ENCODE assay signal across 1 cellular context in the genomic region with DNA sequence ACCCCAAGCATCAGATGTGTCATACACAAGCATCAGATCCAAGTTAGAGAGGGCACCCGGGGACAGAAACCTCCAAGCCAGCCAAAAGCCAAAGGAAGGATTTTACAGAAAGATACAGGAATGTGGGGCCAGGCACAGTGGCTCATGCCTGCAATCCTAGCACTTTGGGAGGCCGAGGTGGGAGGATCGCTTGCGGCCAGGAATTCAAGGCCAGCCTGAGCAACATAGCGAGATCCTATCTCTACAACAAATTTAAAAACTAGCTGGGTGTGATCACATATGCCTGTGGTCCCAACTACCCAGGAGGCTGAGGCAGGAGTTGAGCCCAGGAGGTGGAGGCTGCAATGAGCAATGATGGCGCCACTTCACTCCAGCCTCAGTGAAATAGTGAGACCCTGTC.
TF ChIP-seq lines count a peak whose summit lies in the region.

No MANE protein-coding gene starts in this region.

TF ChIP-seq in HepG2, 621 proteins besides CTCF, POLR2A, EP300 and RAD21:
- no peak for TF ChIP-seq ZNF607 (CRISPR knock-in tag; IDR thresholded peaks at IDR 0.05; ENCODE audit: borderline replicate concordance)
- TF ChIP-seq, protein P1, sequence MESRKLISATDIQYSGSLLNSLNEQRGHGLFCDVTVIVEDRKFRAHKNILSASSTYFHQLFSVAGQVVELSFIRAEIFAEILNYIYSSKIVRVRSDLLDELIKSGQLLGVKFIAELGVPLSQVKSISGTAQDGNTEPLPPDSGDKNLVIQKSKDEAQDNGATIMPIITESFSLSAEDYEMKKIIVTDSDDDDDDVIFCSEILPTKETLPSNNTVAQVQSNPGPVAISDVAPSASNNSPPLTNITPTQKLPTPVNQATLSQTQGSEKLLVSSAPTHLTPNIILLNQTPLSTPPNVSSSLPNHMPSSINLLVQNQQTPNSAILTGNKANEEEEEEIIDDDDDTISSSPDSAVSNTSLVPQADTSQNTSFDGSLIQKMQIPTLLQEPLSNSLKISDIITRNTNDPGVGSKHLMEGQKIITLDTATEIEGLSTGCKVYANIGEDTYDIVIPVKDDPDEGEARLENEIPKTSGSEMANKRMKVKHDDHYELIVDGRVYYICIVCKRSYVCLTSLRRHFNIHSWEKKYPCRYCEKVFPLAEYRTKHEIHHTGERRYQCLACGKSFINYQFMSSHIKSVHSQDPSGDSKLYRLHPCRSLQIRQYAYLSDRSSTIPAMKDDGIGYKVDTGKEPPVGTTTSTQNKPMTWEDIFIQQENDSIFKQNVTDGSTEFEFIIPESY (CRISPR knock-in tag; IDR thresholded peaks at IDR 0.05) = peak; percentile 50; the same call in 1 of the 2 replicates
- no peak for TF ChIP-seq RFX5 (IDR thresholded peaks at IDR 0.05; ENCODE audit: low read depth, low read length)
- TF ChIP-seq, protein P2, sequence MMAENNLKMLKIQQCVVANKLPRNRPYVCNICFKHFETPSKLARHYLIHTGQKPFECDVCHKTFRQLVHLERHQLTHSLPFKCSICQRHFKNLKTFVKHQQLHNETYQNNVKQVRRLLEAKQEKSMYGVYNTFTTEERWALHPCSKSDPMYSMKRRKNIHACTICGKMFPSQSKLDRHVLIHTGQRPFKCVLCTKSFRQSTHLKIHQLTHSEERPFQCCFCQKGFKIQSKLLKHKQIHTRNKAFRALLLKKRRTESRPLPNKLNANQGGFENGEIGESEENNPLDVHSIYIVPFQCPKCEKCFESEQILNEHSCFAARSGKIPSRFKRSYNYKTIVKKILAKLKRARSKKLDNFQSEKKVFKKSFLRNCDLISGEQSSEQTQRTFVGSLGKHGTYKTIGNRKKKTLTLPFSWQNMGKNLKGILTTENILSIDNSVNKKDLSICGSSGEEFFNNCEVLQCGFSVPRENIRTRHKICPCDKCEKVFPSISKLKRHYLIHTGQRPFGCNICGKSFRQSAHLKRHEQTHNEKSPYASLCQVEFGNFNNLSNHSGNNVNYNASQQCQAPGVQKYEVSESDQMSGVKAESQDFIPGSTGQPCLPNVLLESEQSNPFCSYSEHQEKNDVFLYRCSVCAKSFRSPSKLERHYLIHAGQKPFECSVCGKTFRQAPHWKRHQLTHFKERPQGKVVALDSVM (CRISPR knock-in tag; IDR thresholded peaks at IDR 0.05) = peak; percentile 88
